Comparison of ENCODE assay signal across 24 cellular contexts in genomic region chr4:76543378-76543777, GRCh38.
DNase-seq lines count a peak whose midpoint lies in the region; ATAC-seq, FAIRE-seq and TF ChIP-seq lines count a peak whose summit lies in the region.
"Had no signal": no experiment of that assay in that cellular context is flagged by ENCODE, and none has a peak within 500 bp of the region (broad histone marks: within the 10 kb centered on the region; RNA-seq: fewer than 3 reads in every experiment).

No MANE protein-coding gene starts in this region.

- H3K18ac ChIP-seq in IMR-90 (ENCODE audit: low read depth, low read length): no peak overlapping the region

- H2AK9ac ChIP-seq in IMR-90 (replicated peaks; ENCODE audit: low read depth, low read length, poor library complexity): no peak overlapping the region

- peak overlapping the region; percentile 21; the same call in 1 of the 2 replicates for H2BK20ac ChIP-seq in IMR-90 (ENCODE audit: low read depth, low read length)

- H2BK5ac ChIP-seq in IMR-90 (ENCODE audit: low read depth, low read length, poor library complexity, severe bottlenecking): no peak overlapping the region

- H3K14ac ChIP-seq in IMR-90 (replicated peaks; ENCODE audit: low read depth, low read length): no peak overlapping the region

- H3K79me2 ChIP-seq in keratinocyte (ENCODE audit: control insufficient read depth, insufficient read depth, low read length): no peaks in the 10 kb centered on the region
- no peaks in the 10 kb centered on the region for H3K79me2 ChIP-seq in MM.1S (ENCODE audit: low read length)

- H3K4me2 ChIP-seq in BLaER1 (peak overlapping the region; percentile 86), IMR-90 (ENCODE audit: low read depth, low read length) (no peak overlapping the region), keratinocyte (ENCODE audit: control insufficient read depth, extremely low read depth, insufficient read depth, low read depth, low read length) (no peak overlapping the region), MM.1S (ENCODE audit: low read depth, low read length) (no peak overlapping the region)
- H3K4me2 ChIP-seq: A549 had no signal

- intact Hi-C loops in IMR-90 (cut with micrococcal nuclease): no loop called here
- intact Hi-C loops in left lung (cut with DNase I): no loop called here

- no peak overlapping the region for H4K91ac ChIP-seq in IMR-90 (ENCODE audit: insufficient read depth, low read depth, low read length)

- H3K79me1 ChIP-seq in IMR-90 (ENCODE audit: low read depth in 1 of 2, low read length in 2 of 2): peaks cover 0 to 4% of the 10 kb centered on the region in 2 experiments; a peak in 1 of 4 replicates

- H3K9ac ChIP-seq in BLaER1 (no peak overlapping the region), IMR-90 (ENCODE audit: low read depth, low read length) (no peak overlapping the region), keratinocyte (ENCODE audit: control insufficient read depth, extremely low read depth, insufficient read depth, low read length) (no peak overlapping the region), MM.1S (ENCODE audit: low read length) (no peak overlapping the region)

- no peaks in the 10 kb centered on the region for H4K20me1 ChIP-seq in BLaER1
- H4K20me1 ChIP-seq in IMR-90 (ENCODE audit: insufficient read depth, low read length): no peaks in the 10 kb centered on the region
- no peaks in the 10 kb centered on the region for H4K20me1 ChIP-seq in keratinocyte (ENCODE audit: control insufficient read depth, extremely low read depth, insufficient read depth, low read length)
- H4K20me1 ChIP-seq in MM.1S (ENCODE audit: insufficient read depth, low read length): no peaks in the 10 kb centered on the region

- BruUV-seq in IMR-90 (replicated peaks; lab: Mats Ljungman, UMichigan): no TSS peak

- H3K9me3 ChIP-seq in BLaER1: peaks cover 17% of the 10 kb centered on the region
- no peaks in the 10 kb centered on the region for H3K9me3 ChIP-seq in IMR-90 (ENCODE audit: control insufficient read depth, insufficient read depth, low read length)
- H3K9me3 ChIP-seq in keratinocyte (ENCODE audit: control insufficient read depth, low read depth, low read length): no peaks in the 10 kb centered on the region
- H3K9me3 ChIP-seq in left lung: no peaks in the 10 kb centered on the region
- no peaks in the 10 kb centered on the region for H3K9me3 ChIP-seq in MM.1S (replicated peaks; ENCODE audit: insufficient read depth, low read length)
- H3K9me3 ChIP-seq: A549, BE2C had no signal

- no peak overlapping the region for H4K5ac ChIP-seq in IMR-90 (ENCODE audit: low read depth, low read length)

- CTCF ChIA-PET in IMR-90 (lab: Yijun Ruan, JAX): no interaction called here

- no CpG with 5 or more reads among the region's 5 CpGs for WGBS in IMR-90 (ENCODE audit: extremely low coverage in 2 of 2, insufficient read length in 1 of 2), 2 experiments

- FAIRE-seq in keratinocyte (lab: Jason Lieb, UNC): peak; percentile 36
- FAIRE-seq: A549, G401.6, GM12891 had no signal

- dilution Hi-C loops in IMR-90 (cut with HindIII; ENCODE audit: low sequenced_read_pairs, unreplicated experiment) (no loop called here), keratinocyte (cut with MboI; ENCODE audit: extremely low pct_ligation_motif_present, low sequenced_read_pairs) (no loop called here)

- H3K36me3 ChIP-seq in BLaER1 (no peaks in the 10 kb centered on the region), IMR-90 (ENCODE audit: control insufficient read depth, insufficient read depth, low read length) (no peaks in the 10 kb centered on the region), keratinocyte (ENCODE audit: control insufficient read depth in 2 of 2, extremely low read depth in 1 of 2, insufficient read depth in 2 of 2, low read length in 2 of 2) (no peaks in the 10 kb centered on the region), left lung (no peaks in the 10 kb centered on the region), MM.1S (replicated peaks; ENCODE audit: insufficient read depth, low read length) (no peaks in the 10 kb centered on the region)
- H3K36me3 ChIP-seq: BE2C had no signal

- in situ Hi-C loops in IMR-90 (cut with MboI; ENCODE audit: low sequenced_read_pairs): no loop called here

- no peaks in the 10 kb centered on the region for H3K27me3 ChIP-seq in BLaER1
- H3K27me3 ChIP-seq in IMR-90 (ENCODE audit: control insufficient read depth, insufficient read depth, low read length): no peaks in the 10 kb centered on the region
- no peaks in the 10 kb centered on the region for H3K27me3 ChIP-seq in keratinocyte (ENCODE audit: control insufficient read depth, extremely low read depth, insufficient read depth, low read length)
- H3K27me3 ChIP-seq in left lung: no peaks in the 10 kb centered on the region
- H3K27me3 ChIP-seq in MM.1S (replicated peaks; ENCODE audit: insufficient read depth, low read length): no peaks in the 10 kb centered on the region
- H3K27me3 ChIP-seq: BE2C had no signal

- H3F3A ChIP-seq in MM.1S (ENCODE audit: insufficient read depth, low read length): peaks cover 7% of the 10 kb centered on the region; the same call in 1 of the 2 replicates

- H3K23ac ChIP-seq in IMR-90 (ENCODE audit: low read depth, low read length): no peak overlapping the region

- no peak overlapping the region for H2AK5ac ChIP-seq in IMR-90 (ENCODE audit: low read depth, low read length)

- DNase-seq in EH (ENCODE audit: low read depth) (peak; percentile 29), IMR-90 (no peak), keratinocyte (ENCODE audit: low read depth, low spot score) (no peak), AG08396 (ENCODE audit: low spot score) (no peak), left lung (no peak), MM.1S (no peak)
- DNase-seq: BE2C; C1 segment of cervical spinal cord; CD4-positive, alpha-beta memory T cell; CD4-positive, CD25-positive, alpha-beta regulatory T cell; CD8-positive, alpha-beta memory T cell; COR-L47; DMS 273 treated with DMSO at 0.1 percent for 48 hours; DMS153; DMS53; DMS79; DND-41; GF-D8 had no signal

- TF ChIP-seq RAD21 in IMR-90 (IDR thresholded peaks at IDR 0.05; ENCODE audit: low read length): no peak

- H3K9me1 ChIP-seq in IMR-90 (ENCODE audit: insufficient read depth, low read length) (peaks cover 11% of the 10 kb centered on the region), keratinocyte (ENCODE audit: control insufficient read depth, extremely low read depth, insufficient read depth, low read length) (no peaks in the 10 kb centered on the region)

- H3K4ac ChIP-seq in IMR-90 (ENCODE audit: low read depth, low read length): no peak overlapping the region; the same call in 1 of the 2 replicates

- H2AFZ ChIP-seq in IMR-90 (replicated peaks; ENCODE audit: low read length, poor library complexity) (no peak overlapping the region), keratinocyte (ENCODE audit: control insufficient read depth, low read length) (no peak overlapping the region), MM.1S (ENCODE audit: low read length) (no peak overlapping the region)

- H3K27ac ChIP-seq in BLaER1: peak overlapping the region; percentile 88
- no peak overlapping the region for H3K27ac ChIP-seq in IMR-90 (ENCODE audit: insufficient read depth, low read length)
- H3K27ac ChIP-seq in keratinocyte (ENCODE audit: control insufficient read depth, insufficient read depth, low read length): no peak overlapping the region
- H3K27ac ChIP-seq in left lung: no peak overlapping the region
- H3K27ac ChIP-seq in MM.1S (ENCODE audit: low read length): no peak overlapping the region
- H3K27ac ChIP-seq: 22Rv1, A549 had no signal

- ATAC-seq in IMR-90 (ENCODE audit: low read depth) (no peak), GM18517 (IDR thresholded peaks at IDR 0.05; ENCODE audit: unreplicated experiment) (no peak), left lung (no peak)
- ATAC-seq: A549 had no signal

- H3K4me3 ChIP-seq in BLaER1 (peak overlapping the region; percentile 9; the same call in 1 of the 2 replicates), IMR-90 (ENCODE audit: insufficient read depth, low read depth, low read length) (no peak overlapping the region), keratinocyte (ENCODE audit: control insufficient read depth in 2 of 3, extremely low read depth in 1 of 3, insufficient read depth in 2 of 3, low read depth in 1 of 3, low read length in 3 of 3) (no peak overlapping the region), left lung (no peak overlapping the region), MM.1S (ENCODE audit: low read length) (no peak overlapping the region)
- H3K4me3 ChIP-seq: A549 had no signal

- H3K56ac ChIP-seq in IMR-90 (ENCODE audit: extremely low read depth, insufficient read depth, low read length): no peak overlapping the region

- 0 out of 2 replicates have a peak overlapping the region, but pooled peaks have one; percentile 8 for H2BK120ac ChIP-seq in IMR-90 (ENCODE audit: low read depth, low read length)

- H3K9me2 ChIP-seq in MM.1S (replicated peaks; ENCODE audit: insufficient read depth, low read length): no peaks in the 10 kb centered on the region

- TF ChIP-seq CTCF in IMR-90 (conservative IDR thresholded peaks at IDR 0.05; ENCODE audit: low read depth, low read length): no peak
- TF ChIP-seq CTCF in keratinocyte (optimal IDR thresholded peaks at IDR 0.05 in 1 of 3, IDR thresholded peaks at IDR 0.05 in 1 of 3, conservative IDR thresholded peaks at IDR 0.05 in 1 of 3; ENCODE audit: extremely low read depth in 1 of 3, insufficient read depth in 2 of 3, low read length in 3 of 3): no peak
- no peak for TF ChIP-seq CTCF in left lung (IDR thresholded peaks at IDR 0.05)
- TF ChIP-seq CTCF in MM.1S (IDR thresholded peaks at IDR 0.05; ENCODE audit: low read length): no peak

- no peak overlapping the region; a peak in 1 of 4 replicates for H4K8ac ChIP-seq in IMR-90 (ENCODE audit: low read depth in 2 of 2, low read length in 2 of 2)

- H3K4me1 ChIP-seq in BLaER1 (peaks cover 77% of the 10 kb centered on the region), IMR-90 (ENCODE audit: control insufficient read depth, insufficient read depth, low read length) (peaks cover 9% of the 10 kb centered on the region), keratinocyte (ENCODE audit: control insufficient read depth, extremely low read depth, insufficient read depth, low read length) (peaks cover 11% of the 10 kb centered on the region), left lung (peaks cover 0 to 6% of the 10 kb centered on the region in 2 donors), MM.1S (ENCODE audit: low read length) (peaks cover 8% of the 10 kb centered on the region)
- H3K4me1 ChIP-seq: BE2C had no signal

- POLR2A ChIA-PET in IMR-90 (lab: Charles Lee; ENCODE audit: unreplicated experiment): no interaction called here

- TF ChIP-seq POLR2A in IMR-90 (IDR thresholded peaks at IDR 0.05; ENCODE audit: low read depth, low read length): no peak

- no peak overlapping the region for H2BK15ac ChIP-seq in IMR-90 (ENCODE audit: low read depth, low read length)

TF ChIP-seq in IMR-90, 13 proteins besides CTCF, POLR2A, EP300 and RAD21 (continues in another document):
- TF ChIP-seq MAZ (IDR thresholded peaks at IDR 0.05; ENCODE audit: borderline replicate concordance, low read depth, low read length): no peak
